In the genomic region with DNA sequence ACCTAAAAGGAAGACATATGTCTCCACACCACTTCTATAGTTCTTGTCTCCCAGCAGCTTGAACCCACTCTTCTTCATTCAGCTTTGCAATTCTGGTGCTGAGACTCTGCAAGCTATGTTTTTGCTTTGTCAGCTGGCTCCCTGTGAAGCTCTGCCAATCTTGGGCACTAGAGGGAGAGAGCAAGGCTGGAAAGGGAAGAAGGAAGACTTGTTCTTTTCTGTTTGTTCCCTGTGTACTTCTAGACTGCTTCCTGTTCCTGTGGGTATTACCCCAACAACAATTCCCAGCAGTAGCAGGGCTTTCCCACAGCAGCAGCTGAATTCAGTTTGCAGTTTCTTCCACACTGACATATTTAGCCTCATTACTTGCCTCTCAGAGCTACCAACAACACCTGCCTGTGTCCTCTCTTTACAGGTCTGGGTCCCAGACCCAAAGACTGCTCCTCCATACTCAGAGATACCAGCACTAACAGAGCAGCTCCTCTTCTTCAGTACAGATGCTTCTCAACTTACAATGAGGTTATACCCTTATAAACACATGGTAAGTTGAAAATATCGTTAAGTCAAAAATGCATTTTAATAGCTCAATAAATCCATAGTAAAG, we compare ENCODE assay signal across 1 cellular context.
TF ChIP-seq lines count a peak whose summit lies in the region.

No MANE protein-coding gene starts in this region.

TF ChIP-seq in GM23338, 12 proteins besides CTCF, POLR2A, EP300 and RAD21 (continued from another document):
- TF ChIP-seq, protein P1, sequence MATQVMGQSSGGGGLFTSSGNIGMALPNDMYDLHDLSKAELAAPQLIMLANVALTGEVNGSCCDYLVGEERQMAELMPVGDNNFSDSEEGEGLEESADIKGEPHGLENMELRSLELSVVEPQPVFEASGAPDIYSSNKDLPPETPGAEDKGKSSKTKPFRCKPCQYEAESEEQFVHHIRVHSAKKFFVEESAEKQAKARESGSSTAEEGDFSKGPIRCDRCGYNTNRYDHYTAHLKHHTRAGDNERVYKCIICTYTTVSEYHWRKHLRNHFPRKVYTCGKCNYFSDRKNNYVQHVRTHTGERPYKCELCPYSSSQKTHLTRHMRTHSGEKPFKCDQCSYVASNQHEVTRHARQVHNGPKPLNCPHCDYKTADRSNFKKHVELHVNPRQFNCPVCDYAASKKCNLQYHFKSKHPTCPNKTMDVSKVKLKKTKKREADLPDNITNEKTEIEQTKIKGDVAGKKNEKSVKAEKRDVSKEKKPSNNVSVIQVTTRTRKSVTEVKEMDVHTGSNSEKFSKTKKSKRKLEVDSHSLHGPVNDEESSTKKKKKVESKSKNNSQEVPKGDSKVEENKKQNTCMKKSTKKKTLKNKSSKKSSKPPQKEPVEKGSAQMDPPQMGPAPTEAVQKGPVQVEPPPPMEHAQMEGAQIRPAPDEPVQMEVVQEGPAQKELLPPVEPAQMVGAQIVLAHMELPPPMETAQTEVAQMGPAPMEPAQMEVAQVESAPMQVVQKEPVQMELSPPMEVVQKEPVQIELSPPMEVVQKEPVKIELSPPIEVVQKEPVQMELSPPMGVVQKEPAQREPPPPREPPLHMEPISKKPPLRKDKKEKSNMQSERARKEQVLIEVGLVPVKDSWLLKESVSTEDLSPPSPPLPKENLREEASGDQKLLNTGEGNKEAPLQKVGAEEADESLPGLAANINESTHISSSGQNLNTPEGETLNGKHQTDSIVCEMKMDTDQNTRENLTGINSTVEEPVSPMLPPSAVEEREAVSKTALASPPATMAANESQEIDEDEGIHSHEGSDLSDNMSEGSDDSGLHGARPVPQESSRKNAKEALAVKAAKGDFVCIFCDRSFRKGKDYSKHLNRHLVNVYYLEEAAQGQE (IDR thresholded peaks at IDR 0.05; ENCODE audit: unreplicated experiment) = no peak
